15 cellular contexts compared by ENCODE assay signal in the genomic region with DNA sequence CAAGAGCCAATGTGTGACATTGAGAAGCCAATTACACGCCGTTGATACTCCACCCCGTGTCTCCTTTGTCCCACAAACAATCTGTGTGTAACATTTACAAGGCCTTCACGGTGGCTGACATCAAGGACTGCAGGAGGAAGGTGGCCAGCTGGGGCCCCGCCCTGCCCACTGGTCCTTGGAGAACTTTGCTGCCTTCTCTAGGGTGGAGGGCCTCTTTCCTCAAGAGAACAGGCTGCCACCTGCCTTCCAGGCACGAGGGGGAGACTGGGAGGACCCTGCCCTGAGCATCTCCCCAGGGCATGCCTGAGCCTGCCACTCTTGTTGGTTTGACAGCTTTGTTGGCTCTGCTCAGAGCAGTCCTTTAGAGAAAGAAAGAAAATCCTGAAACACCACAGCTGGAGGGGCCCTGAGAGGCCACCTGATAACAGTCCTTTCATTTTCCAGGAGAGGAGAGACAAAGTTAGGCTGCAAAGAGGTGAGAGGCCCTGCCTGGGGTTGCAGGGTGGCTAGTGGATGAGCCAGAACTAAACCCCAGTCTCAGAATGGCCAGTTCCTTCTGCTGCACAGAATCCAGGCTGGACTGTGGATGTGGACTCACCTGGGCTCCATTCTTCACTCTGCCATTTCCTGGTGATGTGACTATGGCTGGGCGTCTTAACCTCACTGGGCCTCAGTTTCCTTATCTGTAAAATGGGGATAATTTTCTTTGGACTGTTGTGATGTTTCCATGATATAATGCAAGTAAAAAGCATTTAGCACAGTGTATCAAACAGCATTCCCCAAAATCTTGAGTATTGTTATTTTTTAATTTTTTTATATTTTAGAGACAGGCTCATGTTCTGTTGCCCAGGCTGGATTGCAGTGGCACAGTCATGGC. TPM values are rescaled to one million over a fixed set of nuclear protein-coding genes. Genes with fewer than 3 reads are reported as not detected.
DNase-seq lines count a peak whose midpoint lies in the region; ATAC-seq and TF ChIP-seq lines count a peak whose summit lies in the region.
"Had no signal": no experiment of that assay in that cellular context is flagged by ENCODE, and none has a peak within 500 bp of the region (broad histone marks: within the 10 kb centered on the region; RNA-seq: fewer than 3 reads in every experiment).

No MANE protein-coding gene starts in this region.

- H3K9ac ChIP-seq in colonic mucosa (ENCODE audit: low read depth in 2 of 2, low read length in 2 of 2) = peak overlapping the region; percentile 15 to 30
- H3K9ac ChIP-seq: SK-N-SH had no signal

- peak; percentile 38 for DNase-seq in MCF 10A (ENCODE audit: unreplicated experiment)
- DNase-seq in breast epithelium (ENCODE audit: low spot score in 2 of 2) = no peak
- DNase-seq in NCI-H2196 treated with DMSO at 0.1 percent for 48 hours (lab: John Stamatoyannopoulos, UW; ENCODE audit: unreplicated experiment) = peak; percentile 38
- peak; percentile 69 for DNase-seq in colonic mucosa
- DNase-seq in activated naive CD4-positive, alpha-beta T cell treated with anti-CD3 and anti-CD28 coated beads, Interleukin-2, amount 50 U/mL, for 72 hours (ENCODE audit: low spot score in 2 of 2) = no peak
- DNase-seq in HT-29 (ENCODE audit: low spot score) = no peak
- DNase-seq in activated CD8-positive, alpha-beta T cell treated with anti-CD3 and anti-CD28 coated beads, Interleukin-2, amount 10 ng/mL, durations not matched to agents 7 days and 5 days = no peak
- DNase-seq: NCI-H446 treated with DMSO at 0.1 percent for 48 hours, SK-N-SH, substantia nigra had no signal

- H3K27me3 ChIP-seq in breast epithelium (no peaks in the 10 kb centered on the region), colonic mucosa (no peaks in the 10 kb centered on the region)
- H3K27me3 ChIP-seq: body of pancreas had no signal

- ATAC-seq in activated naive CD4-positive, alpha-beta T cell treated with anti-CD3 and anti-CD28 coated beads, Interleukin-2, amount 50 U/mL, for 72 hours = no peak
- ATAC-seq in activated CD8-positive, alpha-beta T cell treated with anti-CD3 and anti-CD28 coated beads, Interleukin-2, amount 10 ng/mL, durations not matched to agents 7 days and 5 days = no peak

- POLR2A ChIA-PET in MCF 10A (lab: Yijun Ruan, JAX) = interaction anchor here (0.6 kb wide), 1 partner anchor 219 kb away, joined by 3 read pairs; no protein-coding TSS in a partner anchor
- POLR2A ChIA-PET in activated CD8-positive, alpha-beta T cell treated with anti-CD3 and anti-CD28 coated beads, Interleukin-2, amount 10 ng/mL, durations not matched to agents 7 days and 5 days (lab: Charles Lee) = no interaction called here

- no peaks in the 10 kb centered on the region for H3K36me3 Mint-ChIP-seq in MCF 10A (ENCODE audit: insufficient read depth, unreplicated experiment)
- no peaks in the 10 kb centered on the region for H3K36me3 Mint-ChIP-seq in activated naive CD4-positive, alpha-beta T cell treated with anti-CD3 and anti-CD28 coated beads, Interleukin-2, amount 50 U/mL, for 72 hours
- no peaks in the 10 kb centered on the region for H3K36me3 Mint-ChIP-seq in activated CD8-positive, alpha-beta T cell treated with anti-CD3 and anti-CD28 coated beads, Interleukin-2, amount 10 ng/mL, durations not matched to agents 7 days and 5 days (ENCODE audit: low read depth)
- H3K36me3 Mint-ChIP-seq: memory B cell had no signal

- H3K4me1 ChIP-seq in breast epithelium (no peaks in the 10 kb centered on the region), colonic mucosa (peaks cover 9% of the 10 kb centered on the region), urinary bladder (ENCODE audit: insufficient read depth) (no peaks in the 10 kb centered on the region)
- H3K4me1 ChIP-seq: body of pancreas had no signal

- H3K27ac ChIP-seq in breast epithelium (no peak overlapping the region), colonic mucosa (peak overlapping the region; percentile 60), urinary bladder (ENCODE audit: low read depth) (peak overlapping the region; percentile 23)
- H3K27ac ChIP-seq: body of pancreas had no signal

- WGBS in urinary bladder = 58% methylated on average over 7 of the region's 7 CpGs

- H3K9me3 ChIP-seq in breast epithelium (no peaks in the 10 kb centered on the region), colonic mucosa (no peaks in the 10 kb centered on the region)
- H3K9me3 ChIP-seq: body of pancreas, SK-N-SH had no signal

- H3K27ac Mint-ChIP-seq in MCF 10A (ENCODE audit: low read depth, unreplicated experiment) = peak overlapping the region; percentile 58
- H3K27ac Mint-ChIP-seq in activated naive CD4-positive, alpha-beta T cell treated with anti-CD3 and anti-CD28 coated beads, Interleukin-2, amount 50 U/mL, for 72 hours = peak overlapping the region in 1 of 2 donors; percentile 36
- no peak overlapping the region for H3K27ac Mint-ChIP-seq in activated CD8-positive, alpha-beta T cell treated with anti-CD3 and anti-CD28 coated beads, Interleukin-2, amount 10 ng/mL, durations not matched to agents 7 days and 5 days
- H3K27ac Mint-ChIP-seq: activated T-helper 2 cell treated with anti-CD3 and anti-CD28 coated beads, Interferon-gamma antibody, Interleukin-2, Interleukin-4, amounts not matched to agents 10 μg/mL and 5 μg/mL and 100 μg/mL, durations not matched to agents 14 hours and 24 hours and 36 hours; memory B cell had no signal

- no TSS peak for BruUV-seq in MCF 10A (replicated peaks; lab: Mats Ljungman, UMichigan)

- no peak overlapping the region for H3K4me3 ChIP-seq in breast epithelium
- no peak overlapping the region for H3K4me3 ChIP-seq in colonic mucosa
- no peak overlapping the region for H3K4me3 ChIP-seq in urinary bladder (ENCODE audit: low read depth, low read length)
- H3K4me3 ChIP-seq: body of pancreas had no signal

- peaks cover 39% of the 10 kb centered on the region for H3K4me1 Mint-ChIP-seq in MCF 10A (ENCODE audit: insufficient read depth, unreplicated experiment)
- H3K4me1 Mint-ChIP-seq in activated CD8-positive, alpha-beta T cell treated with anti-CD3 and anti-CD28 coated beads, Interleukin-2, amount 10 ng/mL, durations not matched to agents 7 days and 5 days (ENCODE audit: low read depth) = no peaks in the 10 kb centered on the region

- TF ChIP-seq POLR2A in breast epithelium (IDR thresholded peaks at IDR 0.05) = no peak

- H3K4me3 Mint-ChIP-seq in MCF 10A (ENCODE audit: unreplicated experiment) = no peak overlapping the region
- no peak overlapping the region for H3K4me3 Mint-ChIP-seq in activated CD8-positive, alpha-beta T cell treated with anti-CD3 and anti-CD28 coated beads, Interleukin-2, amount 10 ng/mL, durations not matched to agents 7 days and 5 days
- H3K4me3 Mint-ChIP-seq: memory B cell had no signal

- no peak for TF ChIP-seq CTCF in MCF 10A (IDR thresholded peaks at IDR 0.05; ENCODE audit: unreplicated experiment)
- no peak for TF ChIP-seq CTCF in breast epithelium (IDR thresholded peaks at IDR 0.05)
- no peak for TF ChIP-seq CTCF in colonic mucosa (IDR thresholded peaks at IDR 0.05)

- CTCF ChIA-PET in MCF 10A (lab: Yijun Ruan, JAX) = interaction anchor here (0.7 to 12.4 kb wide), 4 partner anchors 8 to 327 kb away, joined by 3 to 228 read pairs (median 13); a partner anchor contains a TSS
- CTCF ChIA-PET in activated CD8-positive, alpha-beta T cell treated with anti-CD3 and anti-CD28 coated beads, Interleukin-2, amount 10 ng/mL, durations not matched to agents 7 days and 5 days (lab: Charles Lee) = no interaction called here

- H3K36me3 ChIP-seq in breast epithelium (no peaks in the 10 kb centered on the region), colonic mucosa (no peaks in the 10 kb centered on the region), urinary bladder (ENCODE audit: insufficient read depth) (no peaks in the 10 kb centered on the region)

- intact Hi-C loops in MCF 10A (cut with micrococcal nuclease) = no loop called here
- intact Hi-C loops in breast epithelium (cut with DNase I; ENCODE audit: low total_unique reads) = no loop called here
- intact Hi-C loops in colonic mucosa (cut with DNase I) = no loop called here

- no peaks in the 10 kb centered on the region for H3K9me3 Mint-ChIP-seq in MCF 10A (ENCODE audit: unreplicated experiment)
- no peaks in the 10 kb centered on the region for H3K9me3 Mint-ChIP-seq in activated naive CD4-positive, alpha-beta T cell treated with anti-CD3 and anti-CD28 coated beads, Interleukin-2, amount 50 U/mL, for 72 hours
- H3K9me3 Mint-ChIP-seq in activated CD8-positive, alpha-beta T cell treated with anti-CD3 and anti-CD28 coated beads, Interleukin-2, amount 10 ng/mL, durations not matched to agents 7 days and 5 days (ENCODE audit: insufficient read depth) = no peaks in the 10 kb centered on the region
- H3K9me3 Mint-ChIP-seq: activated T-helper 2 cell treated with anti-CD3 and anti-CD28 coated beads, Interferon-gamma antibody, Interleukin-2, Interleukin-4, amounts not matched to agents 10 μg/mL and 5 μg/mL and 100 μg/mL, durations not matched to agents 14 hours and 24 hours and 36 hours; memory B cell had no signal

- no peaks in the 10 kb centered on the region for H3K27me3 Mint-ChIP-seq in MCF 10A (ENCODE audit: insufficient read depth, unreplicated experiment)
- no peaks in the 10 kb centered on the region for H3K27me3 Mint-ChIP-seq in activated CD8-positive, alpha-beta T cell treated with anti-CD3 and anti-CD28 coated beads, Interleukin-2, amount 10 ng/mL, durations not matched to agents 7 days and 5 days (ENCODE audit: low read depth)

RNA-seq across cellular contexts. Expression of a gene that starts 5.7 kb away (rescaled TPM):
- 0.25 and 1.7 TPM in 2 replicates for total RNA-seq in MCF 10A (2022)
- total RNA-seq in breast epithelium = 1 to 10 TPM in 1 of 3 donors, under 1 TPM in 2; 0.15 to 4.2 (median 0.66) TPM
- total RNA-seq in colonic mucosa = under 1 TPM; 0.17 to 0.29 TPM
- 0.95 TPM for total RNA-seq in urinary bladder
- 2.4 TPM for polyA plus RNA-seq in urinary bladder
- total RNA-seq in activated naive CD4-positive, alpha-beta T cell treated with anti-CD3 and anti-CD28 coated beads, Interleukin-2, amount 50 U/mL, for 72 hours = not detected
- total RNA-seq in HT-29 (2014; rRNA removed; shearing (Covaris generic)) = not detected in 2 replicates
- not detected for total RNA-seq in activated CD8-positive, alpha-beta T cell treated with anti-CD3 and anti-CD28 coated beads, Interleukin-2, amount 10 ng/mL, durations not matched to agents 7 days and 5 days
- total RNA-seq: activated T-helper 2 cell treated with anti-CD3 and anti-CD28 coated beads, Interferon-gamma antibody, Interleukin-2, Interleukin-4, amounts not matched to agents 10 μg/mL and 5 μg/mL and 100 μg/mL, durations not matched to agents 14 hours and 24 hours and 36 hours; body of pancreas had no signal

RNA-seq across cellular contexts. Expression of a gene that starts 36.6 kb away (rescaled TPM):
- total RNA-seq in MCF 10A (2022) = 70.5 and 79.2 TPM in 2 replicates
- 10 to 100 TPM; 42.2 to 69.1 (median 59.0) TPM for total RNA-seq in breast epithelium
- 10 to 100 TPM; 61.6 to 68.1 TPM for total RNA-seq in colonic mucosa
- 33.6 TPM for total RNA-seq in urinary bladder
- 41.7 TPM for polyA plus RNA-seq in urinary bladder
- 10 to 100 TPM; 54.4 to 80.5 TPM for total RNA-seq in activated naive CD4-positive, alpha-beta T cell treated with anti-CD3 and anti-CD28 coated beads, Interleukin-2, amount 50 U/mL, for 72 hours
- total RNA-seq in HT-29 (2014; rRNA removed; shearing (Covaris generic)) = 42.1 and 50.2 TPM in 2 replicates
- 10 to 100 TPM; 49.9 to 59.8 TPM for total RNA-seq in activated CD8-positive, alpha-beta T cell treated with anti-CD3 and anti-CD28 coated beads, Interleukin-2, amount 10 ng/mL, durations not matched to agents 7 days and 5 days

RNA-seq across cellular contexts. Expression of a gene that starts 40.9 kb away (rescaled TPM):
- total RNA-seq in MCF 10A (2022) = 122 and 147 TPM in 2 replicates
- 10 to 100 TPM in 2 of 3 donors, 1 to 10 TPM in 1; 9.9 to 19.7 (median 19.6) TPM for total RNA-seq in breast epithelium
- total RNA-seq in colonic mucosa = 10 to 100 TPM; 45.0 to 81.7 TPM
- total RNA-seq in urinary bladder = 14.4 TPM
- polyA plus RNA-seq in urinary bladder = 43.7 TPM
- 100 to 1,000 TPM; 114 to 145 TPM for total RNA-seq in activated naive CD4-positive, alpha-beta T cell treated with anti-CD3 and anti-CD28 coated beads, Interleukin-2, amount 50 U/mL, for 72 hours
- total RNA-seq in HT-29 (2014; rRNA removed; shearing (Covaris generic)) = 43.4 and 49.0 TPM in 2 replicates
- 10 to 100 TPM; 88.1 to 89.6 TPM for total RNA-seq in activated CD8-positive, alpha-beta T cell treated with anti-CD3 and anti-CD28 coated beads, Interleukin-2, amount 10 ng/mL, durations not matched to agents 7 days and 5 days

RNA-seq across cellular contexts. Expression of a gene that starts 51.4 kb away (rescaled TPM):
- not detected in 2 replicates for total RNA-seq in MCF 10A (2022)
- not detected for total RNA-seq in breast epithelium
- under 1 TPM in 1 of 2 donors, not detected in 1; 0.48 TPM for total RNA-seq in colonic mucosa
- not detected for total RNA-seq in urinary bladder
- polyA plus RNA-seq in urinary bladder = not detected
- total RNA-seq in activated naive CD4-positive, alpha-beta T cell treated with anti-CD3 and anti-CD28 coated beads, Interleukin-2, amount 50 U/mL, for 72 hours = not detected
- not detected in 2 replicates for total RNA-seq in HT-29 (2014; rRNA removed; shearing (Covaris generic))
- not detected for total RNA-seq in activated CD8-positive, alpha-beta T cell treated with anti-CD3 and anti-CD28 coated beads, Interleukin-2, amount 10 ng/mL, durations not matched to agents 7 days and 5 days
- total RNA-seq: activated T-helper 2 cell treated with anti-CD3 and anti-CD28 coated beads, Interferon-gamma antibody, Interleukin-2, Interleukin-4, amounts not matched to agents 10 μg/mL and 5 μg/mL and 100 μg/mL, durations not matched to agents 14 hours and 24 hours and 36 hours; body of pancreas; renal cortical epithelial cell had no signal
- polyA plus RNA-seq: SK-N-SH had no signal

Comparison
In these comparisons a context has a peak if more than half of its experiments do, and no peak if none do; other contexts are left out.
1. DNase-seq: peak in MCF 10A (single experiment), NCI-H2196 treated with DMSO at 0.1 percent for 48 hours (single experiment) and colonic mucosa (single experiment); none in breast epithelium (0 of 2), activated naive CD4-positive, alpha-beta T cell treated with anti-CD3 and anti-CD28 coated beads, Interleukin-2, amount 50 U/mL, for 72 hours (0 of 2), HT-29 (single experiment) and activated CD8-positive, alpha-beta T cell treated with anti-CD3 and anti-CD28 coated beads, Interleukin-2, amount 10 ng/mL, durations not matched to agents 7 days and 5 days (single experiment).
2. H3K27ac ChIP-seq: peak in colonic mucosa (single experiment) and urinary bladder (single experiment); none in breast epithelium (0 of 2).